7 cellular contexts compared by ENCODE assay signal in genomic region chr17:80901319-80901718, GRCh38.
DNase-seq lines count a peak whose midpoint lies in the region; ATAC-seq and TF ChIP-seq lines count a peak whose summit lies in the region.

No MANE protein-coding gene starts in this region.

- no peak overlapping the region for H3K4me3 Mint-ChIP-seq in nephron

- peaks cover 22% of the 10 kb centered on the region for H3F3A ChIP-seq in MM.1S (ENCODE audit: insufficient read depth, low read length)

- no peaks in the 10 kb centered on the region; the same call in 1 of the 2 replicates for H3K36me3 ChIP-seq in MM.1S (replicated peaks; ENCODE audit: insufficient read depth, low read length)
- no peaks in the 10 kb centered on the region for H3K36me3 ChIP-seq in body of pancreas (replicated peaks in 1 of 2; ENCODE audit: insufficient read depth in 1 of 2, low read depth in 2 of 2)
- H3K36me3 ChIP-seq in spleen, result peaks cover 0 to 73% (median 10%) of the 10 kb centered on the region in 6 donors

- H3K79me2 ChIP-seq in MM.1S (ENCODE audit: low read length), result peaks cover 16% of the 10 kb centered on the region

- no peaks in the 10 kb centered on the region for H3K9me2 ChIP-seq in MM.1S (replicated peaks; ENCODE audit: insufficient read depth, low read length)

- TF ChIP-seq CTCF in MM.1S (IDR thresholded peaks at IDR 0.05; ENCODE audit: low read length) (no peak), body of pancreas (IDR thresholded peaks at IDR 0.05) (no peak), nephron (IDR thresholded peaks at IDR 0.05; ENCODE audit: unreplicated experiment in 3 of 3) (no peak), spleen (IDR thresholded peaks at IDR 0.05 in 8 of 11, conservative IDR thresholded peaks at IDR 0.05 in 3 of 11) (no peak)

- peak overlapping the region; percentile 68 for H3K4me2 ChIP-seq in MM.1S (ENCODE audit: low read depth, low read length)

- H3K27me3 ChIP-seq in MM.1S (replicated peaks; ENCODE audit: insufficient read depth, low read length) (no peaks in the 10 kb centered on the region), body of pancreas (no peaks in the 10 kb centered on the region), spleen (replicated peaks in 1 of 7) (no peaks in the 10 kb centered on the region)

- no peak overlapping the region for H2AFZ ChIP-seq in MM.1S (ENCODE audit: low read length)

- H3K9me3 ChIP-seq in MM.1S (replicated peaks; ENCODE audit: insufficient read depth, low read length) (no peaks in the 10 kb centered on the region), body of pancreas (no peaks in the 10 kb centered on the region), spleen (no peaks in the 10 kb centered on the region)

- no peak for TF ChIP-seq POLR2A in body of pancreas (IDR thresholded peaks at IDR 0.05)
- TF ChIP-seq POLR2A in spleen (IDR thresholded peaks at IDR 0.05), result no peak

- peak overlapping the region; percentile 38; the same call in 1 of the 2 replicates for H3K4me3 ChIP-seq in MM.1S (ENCODE audit: low read length)
- no peak overlapping the region for H3K4me3 ChIP-seq in body of pancreas
- H3K4me3 ChIP-seq in spleen, result no peak overlapping the region

- peaks cover 4% of the 10 kb centered on the region for H3K27me3 Mint-ChIP-seq in nephron (ENCODE audit: low read depth)

- no peaks in the 10 kb centered on the region for H4K20me1 ChIP-seq in MM.1S (ENCODE audit: insufficient read depth, low read length)

- H3K27ac Mint-ChIP-seq in nephron, result peak overlapping the region; percentile 67 to 85 (median 78)

- WGBS in body of pancreas, 2 donors, result 54 to 57% methylated on average over 4 of the region's 4 CpGs
- WGBS in spleen, 5 donors, result 42 to 57% (median 50%) methylated on average over 4 of the region's 4 CpGs

- H3K4me1 ChIP-seq in MM.1S (ENCODE audit: low read length) (peaks cover 32% of the 10 kb centered on the region), body of pancreas (no peaks in the 10 kb centered on the region), spleen (peaks cover 0 to 34% (median 23%) of the 10 kb centered on the region in 6 donors)

- peaks cover 27% of the 10 kb centered on the region for H3K4me1 Mint-ChIP-seq in nephron

- H3K9me3 Mint-ChIP-seq in nephron, result no peaks in the 10 kb centered on the region

- peak; percentile 88 for DNase-seq in MM.1S
- DNase-seq in body of pancreas, result peak in 1 of 4 donors; percentile 21
- no peak for DNase-seq in NK-92 treated with Interleukin-12 subunit alpha and Interleukin-12 subunit beta, amount 100 ng/mL, for 24 hours (lab: John Stamatoyannopoulos, UW)
- no peak for DNase-seq in EL
- no peak for DNase-seq in spleen

- intact Hi-C loops in body of pancreas (cut with DNase I), result no loop called here
- intact Hi-C loops in spleen (cut with DNase I; ENCODE audit: low total_unique reads), result no loop called here

- peak; percentile 56 for ATAC-seq in GM18511 (IDR thresholded peaks at IDR 0.05; ENCODE audit: unreplicated experiment)
- ATAC-seq in body of pancreas, result peak; percentile 59

- H3K9ac ChIP-seq in MM.1S (ENCODE audit: low read length), result peak overlapping the region; percentile 89

- peaks cover 36% of the 10 kb centered on the region for H3K36me3 Mint-ChIP-seq in nephron (ENCODE audit: low read depth)

- H3K27ac ChIP-seq in MM.1S (ENCODE audit: low read length) (peak overlapping the region; percentile 99), body of pancreas (peak overlapping the region in 2 of 4 donors; percentile 42 to 75), spleen (peak overlapping the region in 4 of 8 donors; percentile 10 to 53 (median 39))
